In genomic region chr2:208440716-208441115, GRCh38 we compare ENCODE assay signal across 2 cellular contexts.
TF ChIP-seq lines count a peak whose summit lies in the region.

No MANE protein-coding gene starts in this region.

TF ChIP-seq in GM23338, 12 proteins besides CTCF, POLR2A, EP300 and RAD21:
- no peak for TF ChIP-seq ZNF462 (CRISPR knock-in tag; IDR thresholded peaks at IDR 0.05)
- TF ChIP-seq ZNF114 (CRISPR knock-in tag; IDR thresholded peaks at IDR 0.05) = no peak

TF ChIP-seq in H1, 55 proteins besides CTCF, POLR2A, EP300 and RAD21:
- TF ChIP-seq E2F6 (IDR thresholded peaks at IDR 0.05) (no peak), SIRT6 (IDR thresholded peaks at IDR 0.05; ENCODE audit: low read length) (no peak), JUN (IDR thresholded peaks at IDR 0.05; ENCODE audit: low read depth, low read length) (no peak), SIX5 (IDR thresholded peaks at IDR 0.05; ENCODE audit: low read depth, low read length) (no peak), HDAC2 (IDR thresholded peaks at IDR 0.05; ENCODE audit: borderline replicate concordance in 1 of 2, low read depth in 2 of 2, low read length in 2 of 2) (no peak), SP1 (IDR thresholded peaks at IDR 0.05; ENCODE audit: low read depth, low read length) (no peak), RBBP5 (IDR thresholded peaks at IDR 0.05; ENCODE audit: borderline replicate concordance, low read depth, low read length) (no peak), GABPA (IDR thresholded peaks at IDR 0.05; ENCODE audit: borderline replicate concordance, insufficient read depth, low read length) (no peak), SIN3A (conservative IDR thresholded peaks at IDR 0.05 in 1 of 2, IDR thresholded peaks at IDR 0.05 in 1 of 2; ENCODE audit: low read depth in 1 of 2, low read length in 2 of 2) (no peak), TBP (IDR thresholded peaks at IDR 0.05; ENCODE audit: low read depth, low read length) (no peak), BCL11A (IDR thresholded peaks at IDR 0.05; ENCODE audit: low read depth in 2 of 2, low read length in 2 of 2) (no peak), EGR1 (IDR thresholded peaks at IDR 0.05; ENCODE audit: borderline replicate concordance, low read depth, low read length) (no peak), SRF (IDR thresholded peaks at IDR 0.05; ENCODE audit: low read depth, low read length) (no peak), YY1 (IDR thresholded peaks at IDR 0.05; ENCODE audit: low read depth, low read length) (no peak)
